ENCODE assay signal across 15 cellular contexts in genomic region chr1:173097001-173097400, GRCh38. TPM values are rescaled to one million over a fixed set of nuclear protein-coding genes. Genes with fewer than 3 reads are reported as not detected.
A peak's percentile ranks its signal among the peaks of the same experiment; 100 is the strongest.
DNase-seq lines count a peak whose midpoint lies in the region; ATAC-seq and TF ChIP-seq lines count a peak whose summit lies in the region.
"Had no signal": no experiment of that assay in that cellular context is flagged by ENCODE, and none has a peak within 500 bp of the region (broad histone marks: within the 10 kb centered on the region; RNA-seq: fewer than 3 reads in every experiment).

No MANE protein-coding gene starts in this region.

- H2AFZ ChIP-seq in IMR-90 (replicated peaks; ENCODE audit: low read length, poor library complexity) (no peak overlapping the region), mesenchymal stem cell (ENCODE audit: low read depth, low read length) (no peak overlapping the region)

- no peaks in the 10 kb centered on the region for H3K9me1 ChIP-seq in IMR-90 (ENCODE audit: insufficient read depth, low read length)

- intact Hi-C loops in IMR-90 (cut with micrococcal nuclease), result no loop called here
- intact Hi-C loops in dendritic cell treated with granulocyte-macrophage colony-stimulating factor and Interleukin-4, amounts not matched to agents 40 ng/mL and 50 ng/mL, for 4 days (cut with micrococcal nuclease), result no loop called here

- no peaks in the 10 kb centered on the region for H3K79me1 ChIP-seq in IMR-90 (ENCODE audit: low read depth in 1 of 2, low read length in 2 of 2)
- no peaks in the 10 kb centered on the region for H3K79me1 ChIP-seq in mesenchymal stem cell (replicated peaks; ENCODE audit: low read length, poor library complexity, severe bottlenecking)

- H2BK15ac ChIP-seq in IMR-90 (ENCODE audit: low read depth, low read length) (peak overlapping the region; percentile 84; the same call in 1 of the 3 replicates), mesenchymal stem cell (ENCODE audit: low read depth, poor library complexity, severe bottlenecking) (no peak overlapping the region)

- H3K4me3 ChIP-seq in IMR-90 (ENCODE audit: insufficient read depth, low read depth, low read length) (no peak overlapping the region), mesenchymal stem cell (ENCODE audit: insufficient read depth in 1 of 2, low read depth in 1 of 2, low read length in 2 of 2) (no peak overlapping the region)
- H3K4me3 ChIP-seq: K562 had no signal

- DNase-seq in EH (ENCODE audit: low read depth), result peak; percentile 61
- DNase-seq in IMR-90, result peak; percentile 52
- DNase-seq in mesenchymal stem cell, result no peak
- no peak for DNase-seq in GM19240 (ENCODE audit: insufficient read length, low spot score)
- DNase-seq in stimulated activated CD4-positive, alpha-beta T cell treated with anti-CD3 and anti-CD28 coated beads, Interleukin-2, amount 100 ng/mL, for 48 hours, result no peak
- DNase-seq in NCI-H526 (lab: John Stamatoyannopoulos, UW), result no peak
- DNase-seq in RWPE1 (ENCODE audit: low spot score), result no peak
- DNase-seq: CD8-positive, alpha-beta memory T cell; DMS 273 treated with DMSO at 0.1 percent for 48 hours; H9; NCI-H1092; NCI-H2107; Right ventricle myocardium superior had no signal

- H3K4me3 Mint-ChIP-seq in dendritic cell treated with granulocyte-macrophage colony-stimulating factor and Interleukin-4, amounts not matched to agents 40 ng/mL and 50 ng/mL, for 4 days, result no peak overlapping the region
- H3K4me3 Mint-ChIP-seq: CD8-positive, alpha-beta memory T cell; H9 had no signal

- BruUV-seq in IMR-90 (replicated peaks; lab: Mats Ljungman, UMichigan), result no TSS peak

- H3K4ac ChIP-seq in IMR-90 (ENCODE audit: low read depth, low read length) (peak overlapping the region; percentile 58; the same call in 1 of the 2 replicates), mesenchymal stem cell (ENCODE audit: low read depth in 1 of 2, low read length in 2 of 2) (no peak overlapping the region)

- in situ Hi-C loops in IMR-90 (cut with MboI; ENCODE audit: low sequenced_read_pairs), result no loop called here

- H3K27ac Mint-ChIP-seq in dendritic cell treated with granulocyte-macrophage colony-stimulating factor and Interleukin-4, amounts not matched to agents 40 ng/mL and 50 ng/mL, for 4 days, result peak overlapping the region; percentile 61
- H3K27ac Mint-ChIP-seq: CD8-positive, alpha-beta memory T cell; H9 had no signal

- H4K20me1 ChIP-seq in IMR-90 (ENCODE audit: insufficient read depth, low read length), result no peaks in the 10 kb centered on the region

- H3K4me2 ChIP-seq in IMR-90 (ENCODE audit: low read depth, low read length) (no peak overlapping the region; the same call in 1 of the 2 replicates), mesenchymal stem cell (ENCODE audit: low read length, poor library complexity, severe bottlenecking) (no peak overlapping the region)

- H4K8ac ChIP-seq in IMR-90 (ENCODE audit: low read depth in 2 of 2, low read length in 2 of 2) (peak overlapping the region in 1 of 2 experiments; percentile 73; a peak in 1 of 4 replicates), mesenchymal stem cell (ENCODE audit: low read length) (no peak overlapping the region)

- H2BK120ac ChIP-seq in IMR-90 (ENCODE audit: low read depth, low read length) (peak overlapping the region; percentile 59; the same call in 1 of the 2 replicates), mesenchymal stem cell (ENCODE audit: low read depth, low read length) (no peak overlapping the region)

- H3K4me1 ChIP-seq in IMR-90 (ENCODE audit: control insufficient read depth, insufficient read depth, low read length), result peaks cover 5% of the 10 kb centered on the region; the same call in 1 of the 2 replicates
- no peaks in the 10 kb centered on the region for H3K4me1 ChIP-seq in mesenchymal stem cell (ENCODE audit: control insufficient read depth, insufficient read depth, low read depth, low read length)

- no peaks in the 10 kb centered on the region for H3K27me3 ChIP-seq in IMR-90 (ENCODE audit: control insufficient read depth, insufficient read depth, low read length)
- no peaks in the 10 kb centered on the region for H3K27me3 ChIP-seq in mesenchymal stem cell (ENCODE audit: control insufficient read depth in 1 of 2, insufficient read depth in 1 of 2, low read length in 2 of 2)

- H3K9me3 ChIP-seq in IMR-90 (ENCODE audit: control insufficient read depth, insufficient read depth, low read length) (no peaks in the 10 kb centered on the region), mesenchymal stem cell (ENCODE audit: control insufficient read depth, low read length) (no peaks in the 10 kb centered on the region)

- no peak overlapping the region for H2AK9ac ChIP-seq in IMR-90 (replicated peaks; ENCODE audit: low read depth, low read length, poor library complexity)

- H3K27ac ChIP-seq in IMR-90 (ENCODE audit: insufficient read depth, low read length), result no peak overlapping the region
- peak overlapping the region; percentile 38 for H3K27ac ChIP-seq in mesenchymal stem cell (ENCODE audit: low read length, poor library complexity, severe bottlenecking)
- H3K27ac ChIP-seq in RWPE1, result no peak overlapping the region

- H3K36me3 ChIP-seq in IMR-90 (ENCODE audit: control insufficient read depth, insufficient read depth, low read length), result no peaks in the 10 kb centered on the region
- H3K36me3 ChIP-seq in mesenchymal stem cell (ENCODE audit: control insufficient read depth in 1 of 2, insufficient read depth in 2 of 2, low read depth in 1 of 2, low read length in 2 of 2), result no peaks in the 10 kb centered on the region

- H4K5ac ChIP-seq in IMR-90 (ENCODE audit: low read depth, low read length), result peak overlapping the region; percentile 67; the same call in 1 of the 2 replicates

- CTCF ChIA-PET in IMR-90 (lab: Yijun Ruan, JAX), result no interaction called here
- CTCF ChIA-PET in RWPE1 (lab: Yijun Ruan, JAX), result no interaction called here

- H3K36me3 Mint-ChIP-seq in dendritic cell treated with granulocyte-macrophage colony-stimulating factor and Interleukin-4, amounts not matched to agents 40 ng/mL and 50 ng/mL, for 4 days (ENCODE audit: low read depth), result no peaks in the 10 kb centered on the region
- H3K36me3 Mint-ChIP-seq: CD8-positive, alpha-beta memory T cell had no signal

- H3K27me3 Mint-ChIP-seq in dendritic cell treated with granulocyte-macrophage colony-stimulating factor and Interleukin-4, amounts not matched to agents 40 ng/mL and 50 ng/mL, for 4 days, result no peaks in the 10 kb centered on the region

- H3K4me1 Mint-ChIP-seq in dendritic cell treated with granulocyte-macrophage colony-stimulating factor and Interleukin-4, amounts not matched to agents 40 ng/mL and 50 ng/mL, for 4 days (ENCODE audit: low read depth), result peaks cover 40% of the 10 kb centered on the region
- H3K4me1 Mint-ChIP-seq: CD8-positive, alpha-beta memory T cell; H9 had no signal

- H2AK5ac ChIP-seq in IMR-90 (ENCODE audit: low read depth, low read length), result peak overlapping the region; percentile 16; the same call in 1 of the 2 replicates
- H2AK5ac ChIP-seq in mesenchymal stem cell (ENCODE audit: low read length, severe bottlenecking), result peak overlapping the region; percentile 59

- no peak overlapping the region for H3K56ac ChIP-seq in IMR-90 (ENCODE audit: extremely low read depth, insufficient read depth, low read length)

- H3K14ac ChIP-seq in IMR-90 (replicated peaks; ENCODE audit: low read depth, low read length) (no peak overlapping the region; the same call in 1 of the 2 replicates), mesenchymal stem cell (ENCODE audit: low read length in 2 of 2) (no peak overlapping the region)

- dilution Hi-C loops in IMR-90 (cut with HindIII; ENCODE audit: low sequenced_read_pairs, unreplicated experiment), result no loop called here

- peak overlapping the region; percentile 66 for H2BK20ac ChIP-seq in IMR-90 (ENCODE audit: low read depth, low read length)

- H3K23ac ChIP-seq in IMR-90 (ENCODE audit: low read depth, low read length), result no peak overlapping the region
- no peak overlapping the region for H3K23ac ChIP-seq in mesenchymal stem cell (ENCODE audit: low read length in 2 of 2)

- WGBS in IMR-90 (ENCODE audit: extremely low coverage in 2 of 2, insufficient read length in 1 of 2), 2 experiments, result no CpG with 5 or more reads among the region's 1 CpG
- 80% methylated on average over 1 of the region's 1 CpG for WGBS in mesenchymal stem cell

- ATAC-seq in IMR-90 (ENCODE audit: low read depth), result no peak
- ATAC-seq: K562 had no signal

- POLR2A ChIA-PET in IMR-90 (lab: Charles Lee; ENCODE audit: unreplicated experiment) (no interaction called here), RWPE1 (lab: Yijun Ruan, JAX; ENCODE audit: low non-redundant PET) (no interaction called here)

- H3K9ac ChIP-seq in IMR-90 (ENCODE audit: low read depth, low read length) (no peak overlapping the region), mesenchymal stem cell (ENCODE audit: low read length) (no peak overlapping the region)

- no peak for TF ChIP-seq RAD21 in IMR-90 (IDR thresholded peaks at IDR 0.05; ENCODE audit: low read length)

- no peak overlapping the region for H2BK12ac ChIP-seq in mesenchymal stem cell (ENCODE audit: low read length in 2 of 2)

- H3K9me3 Mint-ChIP-seq in dendritic cell treated with granulocyte-macrophage colony-stimulating factor and Interleukin-4, amounts not matched to agents 40 ng/mL and 50 ng/mL, for 4 days, result no peaks in the 10 kb centered on the region
- H3K9me3 Mint-ChIP-seq: CD8-positive, alpha-beta memory T cell; H9 had no signal

- H2BK5ac ChIP-seq in IMR-90 (ENCODE audit: low read depth, low read length, poor library complexity, severe bottlenecking) (peak overlapping the region; percentile 12), mesenchymal stem cell (ENCODE audit: low read depth, low read length, poor library complexity, severe bottlenecking) (no peak overlapping the region)

- TF ChIP-seq CTCF in IMR-90 (conservative IDR thresholded peaks at IDR 0.05; ENCODE audit: low read depth, low read length) (no peak), RWPE1 (conservative IDR thresholded peaks at IDR 0.05; ENCODE audit: low read depth) (no peak)

- H4K91ac ChIP-seq in IMR-90 (ENCODE audit: insufficient read depth, low read depth, low read length), result 0 out of 2 replicates have a peak overlapping the region, but pooled peaks have one; percentile 46
- no peak overlapping the region for H4K91ac ChIP-seq in mesenchymal stem cell (ENCODE audit: low read length)

- TF ChIP-seq POLR2A in IMR-90 (IDR thresholded peaks at IDR 0.05; ENCODE audit: low read depth, low read length), result no peak

- H3K18ac ChIP-seq in IMR-90 (ENCODE audit: low read depth, low read length), result peak overlapping the region; percentile 68; the same call in 1 of the 2 replicates
- peak overlapping the region in 1 of 2 experiments; percentile 4 for H3K18ac ChIP-seq in mesenchymal stem cell (ENCODE audit: low read depth in 1 of 2, low read length in 2 of 2)

TF ChIP-seq in IMR-90, 13 proteins besides CTCF, POLR2A, EP300 and RAD21 (continues in another document):
- TF ChIP-seq SMC3 (IDR thresholded peaks at IDR 0.05; ENCODE audit: low read depth, low read length) (no peak), RFX5 (IDR thresholded peaks at IDR 0.05; ENCODE audit: low read depth, low read length) (no peak), FOS (IDR thresholded peaks at IDR 0.05; ENCODE audit: low read depth, low read length) (no peak)

RNA-seq across cellular contexts. Expression of gene TNFSF18, which starts 46.3 kb away (rescaled TPM):
- 0.18 and 0.28 TPM in 2 replicates for total RNA-seq in IMR-90 (2012; rRNA removed)
- 0.04 and 0.12 TPM in 2 replicates for polyA plus RNA-seq in IMR-90 (2012; rRNA removed)
- polyA plus RNA-seq in IMR-90 (2012; cell fraction: cytosol; rRNA removed), result 0.02 TPM in 1 of 2 replicates, not detected in the other
- 0.31 TPM in 1 of 2 replicates, not detected in the other for polyA plus RNA-seq in IMR-90 (2012; cell fraction: nucleus; rRNA removed; ENCODE audit: low replicate concordance)
- polyA plus RNA-seq in mesenchymal stem cell (2013, experiment 1 of 2), result 16.0 TPM
- 16.1 TPM for polyA plus RNA-seq in mesenchymal stem cell (2013, experiment 2 of 2)
- total RNA-seq: CD8-positive, alpha-beta memory T cell; H9; K562; Right ventricle myocardium superior had no signal
- polyA plus RNA-seq: CD8-positive, alpha-beta memory T cell; K562 had no signal

Comparison
In these comparisons a context has a peak if more than half of its experiments do, and no peak if none do; other contexts are left out.
1. DNase-seq: peak in EH (single experiment) and IMR-90 (single experiment); none in mesenchymal stem cell (single experiment), GM19240 (single experiment), stimulated activated CD4-positive, alpha-beta T cell treated with anti-CD3 and anti-CD28 coated beads, Interleukin-2, amount 100 ng/mL, for 48 hours (0 of 2), NCI-H526 (0 of 2) and RWPE1 (single experiment).